In the genomic region with DNA sequence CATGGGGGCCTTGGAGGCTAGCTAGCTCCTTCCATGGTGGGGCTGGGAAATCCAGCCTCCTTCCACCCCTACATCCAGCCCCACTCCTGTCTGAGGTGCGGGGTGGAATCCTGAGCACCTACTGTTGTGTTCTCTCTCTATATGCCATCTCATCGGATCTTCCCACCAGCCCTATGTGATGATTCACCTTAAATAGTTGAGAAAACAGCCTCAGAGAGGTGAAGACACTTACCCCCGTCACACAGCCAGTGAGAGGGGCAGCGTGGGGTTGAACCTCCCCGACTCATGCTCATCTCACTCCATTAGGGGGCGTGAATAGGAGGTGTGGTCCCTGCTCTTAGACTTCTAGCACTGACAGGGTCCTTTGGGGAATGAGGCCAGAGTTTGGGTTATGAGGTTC, we compare ENCODE assay signal across 26 cellular contexts. TPM values are rescaled to one million over a fixed set of nuclear protein-coding genes. Genes with fewer than 3 reads are reported as not detected.
DNase-seq lines count a peak whose midpoint lies in the region; ATAC-seq, FAIRE-seq and TF ChIP-seq lines count a peak whose summit lies in the region.
"Had no signal": no experiment of that assay in that cellular context is flagged by ENCODE, and none has a peak within 500 bp of the region (broad histone marks: within the 10 kb centered on the region; RNA-seq: fewer than 3 reads in every experiment).

No MANE protein-coding gene starts in this region.

- H3K4ac ChIP-seq in H1 (replicated peaks; ENCODE audit: insufficient read length, low read depth, low read length) = no peak overlapping the region

- H3K79me2 ChIP-seq in DOHH2 (ENCODE audit: control insufficient read depth, low read length) (no peaks in the 10 kb centered on the region), HCT116 (ENCODE audit: insufficient read depth, low read length) (no peaks in the 10 kb centered on the region), H1 (ENCODE audit: control insufficient read depth in 1 of 2, insufficient read depth in 2 of 2, low read length in 2 of 2) (no peaks in the 10 kb centered on the region)

- H3K18ac ChIP-seq in H1 (ENCODE audit: extremely low read depth, low read length) = no peak overlapping the region

- no peaks in the 10 kb centered on the region for H3K23me2 ChIP-seq in H1 (ENCODE audit: low read depth, low read length)

- no peaks in the 10 kb centered on the region for H3F3A ChIP-seq in DOHH2 (ENCODE audit: control insufficient read depth, insufficient read depth)

- no peak overlapping the region for H2BK12ac ChIP-seq in H1 (ENCODE audit: low read depth, low read length)

- no peaks in the 10 kb centered on the region for H4K20me1 ChIP-seq in DOHH2 (ENCODE audit: control insufficient read depth, insufficient read depth, low read depth, low read length)
- H4K20me1 ChIP-seq in HCT116 (ENCODE audit: insufficient read depth) = no peaks in the 10 kb centered on the region
- peaks cover 0 to 2% of the 10 kb centered on the region in 2 experiments for H4K20me1 ChIP-seq in H1 (replicated peaks in 1 of 2; ENCODE audit: control insufficient read depth in 1 of 2, insufficient read depth in 2 of 2, low read length in 2 of 2)
- H4K20me1 ChIP-seq: BLaER1 had no signal

- no peaks in the 10 kb centered on the region for H3K9me3 ChIP-seq in DOHH2 (ENCODE audit: control insufficient read depth, insufficient read depth, low read length)
- H3K9me3 ChIP-seq in HCT116 (ENCODE audit: control insufficient read depth in 1 of 2, insufficient read depth in 1 of 2, low read depth in 1 of 2, low read length in 2 of 2) = no peaks in the 10 kb centered on the region
- no peaks in the 10 kb centered on the region for H3K9me3 ChIP-seq in H1 (ENCODE audit: insufficient read depth in 2 of 2, low read depth in 1 of 2, low read length in 1 of 2)
- H3K9me3 ChIP-seq: BE2C had no signal

- CTCF ChIA-PET in HCT116 (lab: Charles Lee) = no interaction called here
- CTCF ChIA-PET in H1 (lab: Charles Lee; ENCODE audit: partially characterized antibody) = interaction anchor here (0.6 to 3.6 kb wide), 20 partner anchors 9 to 244 kb away, joined by 3 to 20 read pairs (median 6); no protein-coding TSS in a partner anchor

- DNase-seq in HCT116 (ENCODE audit: low read depth, low spot score) (no peak), H1 (ENCODE audit: low read depth in 1 of 2, low spot score in 2 of 2) (no peak), NOMO-1 treated with dmso at 0.1 percent for 144 hours (lab: John Stamatoyannopoulos, UW; ENCODE audit: unreplicated experiment) (no peak)
- no peak for DNase-seq in activated CD4-positive, alpha-beta T cell treated with anti-CD3 and anti-CD28 coated beads, Interleukin-2, amount 50 U/mL, for 1 hour
- DNase-seq: 8988T; ACHN; BE2C; C1 segment of cervical spinal cord; CD4-positive, alpha-beta memory T cell; CD4-positive, CD25-positive, alpha-beta regulatory T cell; CD8-positive, alpha-beta memory T cell; COR-L47; DMS 273 treated with DMSO at 0.1 percent for 48 hours; DMS153; DMS53; DMS79 treated with DMSO at 0.1 percent for 48 hours; EL; GDM1 had no signal

- H2AFZ ChIP-seq in HCT116 (ENCODE audit: low read depth, low read length, poor library complexity, severe bottlenecking) (no peak overlapping the region), H1 (ENCODE audit: low read length) (no peak overlapping the region)

- H3K23ac ChIP-seq in H1 (ENCODE audit: insufficient read length) = no peak overlapping the region

- no peak overlapping the region for H3K9ac ChIP-seq in HCT116 (ENCODE audit: low read length)
- no peak overlapping the region for H3K9ac ChIP-seq in H1 (replicated peaks in 1 of 4; ENCODE audit: extremely low read depth in 1 of 4, low read depth in 3 of 4, low read length in 3 of 4)
- H3K9ac ChIP-seq: BLaER1 had no signal

- no peak overlapping the region for H2AK5ac ChIP-seq in H1 (ENCODE audit: low read depth, low read length)

- TF ChIP-seq EP300 in H1 (IDR thresholded peaks at IDR 0.05; ENCODE audit: borderline replicate concordance in 1 of 2, low read depth in 2 of 2, low read length in 2 of 2) = no peak

- no peak overlapping the region for H2BK120ac ChIP-seq in H1 (replicated peaks; ENCODE audit: low read depth, low read length)

- no peaks in the 10 kb centered on the region for H3K9me2 ChIP-seq in DOHH2 (replicated peaks; ENCODE audit: control insufficient read depth, low read length)
- H3K9me2 ChIP-seq in HCT116 (ENCODE audit: insufficient read depth) = no peaks in the 10 kb centered on the region

- H2BK5ac ChIP-seq in H1 (ENCODE audit: low read depth, low read length) = no peak overlapping the region

- H3K79me1 ChIP-seq in H1 (ENCODE audit: low read depth, low read length) = no peaks in the 10 kb centered on the region

- 94% methylated on average over 5 of the region's 6 CpGs; no CpG with 5 or more reads in 1 of the 2 experiments for WGBS in H1 (ENCODE audit: extremely low coverage in 1 of 2, insufficient coverage in 1 of 2, insufficient read length in 1 of 2, insufficient replicate concordance in 2 of 2, low coverage in 1 of 2, low lambda C conversion rate in 2 of 2, missing lambda C conversion rate in 1 of 2), 2 experiments

- intact Hi-C loops in HCT116 (cut with micrococcal nuclease) = no loop called here

- no peak overlapping the region for H4K5ac ChIP-seq in H1 (ENCODE audit: insufficient read length, low read depth, low read length)

- H3K27me3 ChIP-seq in DOHH2 (ENCODE audit: control insufficient read depth, low read length) = no peaks in the 10 kb centered on the region
- no peaks in the 10 kb centered on the region for H3K27me3 ChIP-seq in HCT116 (ENCODE audit: insufficient read depth, low read length)
- H3K27me3 ChIP-seq in H1 (replicated peaks in 1 of 4; ENCODE audit: control insufficient read depth in 3 of 4, extremely low read depth in 1 of 4, insufficient read depth in 3 of 4, low read length in 3 of 4) = no peaks in the 10 kb centered on the region
- H3K27me3 ChIP-seq: BE2C, BLaER1 had no signal

- H3K4me3 ChIP-seq in DOHH2 (ENCODE audit: low read length) = no peak overlapping the region
- H3K4me3 ChIP-seq in HCT116 (replicated peaks in 1 of 2; ENCODE audit: low read depth in 1 of 2, low read length in 2 of 2) = no peak overlapping the region
- no peak overlapping the region for H3K4me3 ChIP-seq in H1 (ENCODE audit: extremely low read depth in 1 of 4, insufficient read depth in 2 of 4, low read depth in 3 of 4, low read length in 4 of 4)
- H3K4me3 ChIP-seq: BLaER1, GM12878 had no signal

- H3K56ac ChIP-seq in H1 (replicated peaks; ENCODE audit: insufficient read length, low read depth, low read length) = no peak overlapping the region

- H3K14ac ChIP-seq in H1 (ENCODE audit: insufficient read length) = no peak overlapping the region

- H3K4me1 ChIP-seq in DOHH2 (ENCODE audit: control insufficient read depth, low read length) (no peaks in the 10 kb centered on the region), HCT116 (ENCODE audit: control insufficient read depth in 1 of 2, insufficient read depth in 2 of 2, low read length in 2 of 2) (peaks cover 5 to 28% of the 10 kb centered on the region in 2 experiments; a peak in 3 of 4 replicates), H1 (replicated peaks in 1 of 4; ENCODE audit: control insufficient read depth in 3 of 4, insufficient read depth in 4 of 4, low read length in 3 of 4) (no peaks in the 10 kb centered on the region)

- RAD21 ChIA-PET in HCT116 (lab: Charles Lee; ENCODE audit: low non-redundant PET in 1 of 2, low total read pairs in 2 of 2, uncharacterized antibody in 2 of 2, unreplicated experiment in 2 of 2) = no interaction called here

- H3K36me3 ChIP-seq in DOHH2 (ENCODE audit: control insufficient read depth, low read length) (no peaks in the 10 kb centered on the region), HCT116 (ENCODE audit: control insufficient read depth in 1 of 2, insufficient read depth in 2 of 2, low read length in 2 of 2) (no peaks in the 10 kb centered on the region), H1 (ENCODE audit: control insufficient read depth in 2 of 4, insufficient read depth in 4 of 4, low read length in 3 of 4) (no peaks in the 10 kb centered on the region)
- H3K36me3 ChIP-seq: BE2C had no signal

- H3K4me2 ChIP-seq in DOHH2 (ENCODE audit: low read length) (no peak overlapping the region), HCT116 (ENCODE audit: low read length) (no peak overlapping the region), H1 (ENCODE audit: insufficient read depth in 1 of 2, low read depth in 2 of 2, low read length in 2 of 2) (no peak overlapping the region)
- H3K4me2 ChIP-seq: BLaER1 had no signal

- TF ChIP-seq RAD21 in HCT116 (IDR thresholded peaks at IDR 0.05; ENCODE audit: low read depth) = no peak
- no peak for TF ChIP-seq RAD21 in H1 (IDR thresholded peaks at IDR 0.05 in 1 of 2, conservative IDR thresholded peaks at IDR 0.05 in 1 of 2; ENCODE audit: low read depth in 2 of 2, low read length in 2 of 2)

- POLR2A ChIA-PET in HCT116 (lab: Charles Lee) (no interaction called here), H1 (lab: Charles Lee; ENCODE audit: partially characterized antibody) (interaction anchor here (1.3 kb wide), 1 partner anchor 21 kb away, joined by 3 read pairs; no protein-coding TSS in a partner anchor)

- BruUV-seq in HCT116 (replicated peaks; lab: Mats Ljungman, UMichigan) = no TSS peak

- no peak overlapping the region for H2BK15ac ChIP-seq in H1 (ENCODE audit: low read length)

- ATAC-seq in HCT116 = 0 out of 2 replicates have a peak, but pooled peaks have one; percentile 15
- ATAC-seq: GM12878 had no signal

- H3K27ac ChIP-seq in DOHH2 (ENCODE audit: low read depth, low read length) (no peak overlapping the region), HCT116 (ENCODE audit: low read depth, low read length) (no peak overlapping the region; the same call in 1 of the 2 replicates), H1 (ENCODE audit: low read depth, low read length) (no peak overlapping the region)
- H3K27ac ChIP-seq: BLaER1 had no signal

- H4K8ac ChIP-seq in H1 (ENCODE audit: extremely low read depth, insufficient read depth, low read length) = no peak overlapping the region

- no peak overlapping the region for H2BK20ac ChIP-seq in H1 (ENCODE audit: low read length)

- TF ChIP-seq CTCF in DOHH2 (IDR thresholded peaks at IDR 0.05; ENCODE audit: low read depth, low read length, poor library complexity, severe bottlenecking) = peak; percentile 2
- TF ChIP-seq CTCF in HCT116 (IDR thresholded peaks at IDR 0.05 in 2 of 3, conservative IDR thresholded peaks at IDR 0.05 in 1 of 3; ENCODE audit: borderline replicate concordance in 1 of 3, insufficient read depth in 1 of 3, low read depth in 2 of 3, low read length in 2 of 3) = no peak
- TF ChIP-seq CTCF in H1 (IDR thresholded peaks at IDR 0.05; ENCODE audit: control extremely low read depth in 1 of 3, insufficient read depth in 1 of 3, low read depth in 1 of 3, low read length in 3 of 3) = peak in 2 of 3 experiments; percentile 6 to 9; a peak in 2 of 4 replicates

- FAIRE-seq in H1 (lab: Jason Lieb, UNC) = no peak
- FAIRE-seq: A204.1, GM12878, GM12892, GM18507 had no signal

- no peak overlapping the region for H4K91ac ChIP-seq in H1 (replicated peaks; ENCODE audit: insufficient read length, low read length)

- TF ChIP-seq POLR2A in HCT116 (IDR thresholded peaks at IDR 0.05; ENCODE audit: borderline replicate concordance, extremely low read depth, insufficient read depth, insufficient read length) = no peak
- no peak for TF ChIP-seq POLR2A in H1 (IDR thresholded peaks at IDR 0.05; ENCODE audit: control extremely low read depth in 1 of 2, low read depth in 2 of 2, low read length in 2 of 2)

RNA-seq across cellular contexts. Expression of gene ACTL8, which starts 31.0 kb away (rescaled TPM):
- 0.69 TPM for total RNA-seq in HCT116 (2021; ENCODE audit: unreplicated experiment)
- 0.30 and 0.34 TPM in 2 replicates for polyA plus RNA-seq in HCT116 (2012)
- 0.47 and 1.1 TPM in 2 replicates for total RNA-seq in H1 (2021; fragmentation: NEBNext Ultra II Directional; extraction: Animal tissue kit (Norgen Biotek cat#: 25700))
- polyA plus RNA-seq in H1 (2011; rRNA removed) = 0.33 and 0.63 TPM in 2 replicates
- polyA plus RNA-seq in H1 (2011; cell fraction: cytosol; rRNA removed) = 0.49 TPM
- 0.23 TPM for polyA plus RNA-seq in H1 (2011; cell fraction: nucleus; rRNA removed)
- polyA plus RNA-seq in H1 (2012, experiment 1 of 2) = 0.70 to 0.90 TPM (median 0.74 TPM) in 4 replicates
- polyA plus RNA-seq in H1 (2012, experiment 2 of 2) = 1.9 TPM
- polyA plus RNA-seq in H1 (2013, experiment 1 of 2) = 0.16 TPM
- 0.22 TPM for polyA plus RNA-seq in H1 (2013, experiment 2 of 2)
- polyA minus RNA-seq in H1 (2011; rRNA and poly(A)+ RNA removed) = 0.51 and 0.60 TPM in 2 replicates
- not detected for polyA minus RNA-seq in H1 (2011; cell fraction: cytosol; rRNA and poly(A)+ RNA removed)
- 0.70 TPM for polyA minus RNA-seq in H1 (2011; cell fraction: nucleus; rRNA and poly(A)+ RNA removed)
- total RNA-seq: CD4-positive, alpha-beta memory T cell; CD4-positive, CD25-positive, alpha-beta regulatory T cell; CD8-positive, alpha-beta memory T cell; GM12878 had no signal
- polyA plus RNA-seq: AG04450; CD14-positive monocyte; CD4-positive, alpha-beta memory T cell; CD4-positive, CD25-positive, alpha-beta regulatory T cell; CD8-positive, alpha-beta memory T cell had no signal

Comparison
In these comparisons a context has a peak if more than half of its experiments do, and no peak if none do; other contexts are left out.
1. CTCF ChIP-seq: peak in DOHH2 (single experiment) and H1 (2 of 3); none in HCT116 (0 of 3).